29 cellular contexts compared by ENCODE assay signal in the genomic region with DNA sequence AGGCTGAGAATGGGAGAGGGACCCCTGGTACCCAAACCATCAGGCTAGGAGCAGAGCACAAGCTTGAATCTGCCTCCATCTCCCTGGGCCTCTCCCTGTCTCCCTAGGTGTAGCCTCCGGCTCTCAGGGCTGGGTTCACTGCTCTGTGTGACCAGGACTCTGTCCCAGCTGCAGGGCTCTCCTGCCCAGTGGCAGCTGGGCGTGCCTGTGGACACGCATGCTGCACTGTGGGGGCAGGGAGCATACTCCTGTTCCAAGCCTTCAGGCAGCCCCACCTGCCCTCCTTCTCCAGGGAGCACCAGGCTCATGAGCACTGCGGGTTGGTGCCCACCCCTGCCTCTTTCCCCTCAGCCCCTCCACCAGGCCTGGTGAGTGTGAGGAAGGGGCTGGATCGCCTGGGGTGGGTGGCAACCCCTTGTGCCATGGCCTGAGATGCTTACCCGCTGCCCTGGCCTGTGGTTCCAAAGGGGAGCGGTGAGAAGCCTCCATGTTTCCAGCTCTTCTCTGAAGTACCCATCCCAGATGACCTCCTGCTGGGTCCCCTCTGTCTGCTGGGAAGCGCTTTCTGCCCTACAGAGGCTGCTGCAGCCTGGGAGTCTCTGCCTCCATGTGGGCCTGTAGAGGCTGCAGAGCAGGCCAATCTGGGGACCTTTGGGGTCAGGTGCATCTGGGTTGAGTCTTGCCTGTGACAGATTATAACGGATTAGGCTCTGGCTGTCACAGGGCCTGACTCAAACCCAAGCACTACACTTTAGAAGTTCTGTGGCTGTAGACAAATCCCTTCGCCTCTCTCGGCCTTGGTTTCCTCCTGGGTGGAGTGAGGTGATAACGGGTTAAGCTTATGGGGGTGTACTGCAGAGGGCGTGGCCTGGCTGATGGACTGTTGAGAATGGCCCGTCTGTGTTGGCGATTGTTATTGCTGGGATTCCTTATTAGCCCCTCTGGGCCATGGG. TPM values are rescaled to one million over a fixed set of nuclear protein-coding genes. Genes with fewer than 3 reads are reported as not detected.
DNase-seq lines count a peak whose midpoint lies in the region; ATAC-seq, FAIRE-seq and TF ChIP-seq lines count a peak whose summit lies in the region.
"Had no signal": no experiment of that assay in that cellular context is flagged by ENCODE, and none has a peak within 500 bp of the region (broad histone marks: within the 10 kb centered on the region; RNA-seq: fewer than 3 reads in every experiment).

No MANE protein-coding gene starts in this region.

- TF ChIP-seq RAD21 in K562 (CRISPR knock-in tag; conservative IDR thresholded peaks at IDR 0.05 in 1 of 2, IDR thresholded peaks at IDR 0.05 in 1 of 2): no peak

- peaks cover 14 to 52% of the 10 kb centered on the region in 2 experiments for H3K27me3 ChIP-seq in K562 (ENCODE audit: control insufficient read depth in 2 of 2, insufficient read depth in 2 of 2, low read length in 2 of 2)
- no peaks in the 10 kb centered on the region for H3K27me3 ChIP-seq in thyroid gland
- H3K27me3 ChIP-seq: cardiac muscle cell, left lung, SJSA1 had no signal

- no TSS peak for BruUV-seq in K562 (replicated peaks; lab: Mats Ljungman, UMichigan)

- peak; percentile 63 for FAIRE-seq in K562 (lab: Jason Lieb, UNC)
- FAIRE-seq: endothelial cell of umbilical vein, GM12892 had no signal

- ATAC-seq in Right ventricle myocardium superior (ENCODE audit: poor library complexity): peak; percentile 19
- peak; percentile 8; the same call in 2 of the 3 replicates for ATAC-seq in K562
- no peak for ATAC-seq in HG02763 (IDR thresholded peaks at IDR 0.05; ENCODE audit: unreplicated experiment)
- no peak for ATAC-seq in HG03342 (IDR thresholded peaks at IDR 0.05; ENCODE audit: unreplicated experiment)
- ATAC-seq: activated T-cell treated with anti-CD3 and anti-CD28 coated beads, Interleukin-2, amount 50 U/mL, for 4 hours; stimulated activated naive CD8-positive, alpha-beta T cell treated with anti-CD3 and anti-CD28 coated beads, Interleukin-15, Interleukin-2, amounts not matched to agents 100 U/mL and 50 U/mL, for 24 hours had no signal

- no peak overlapping the region for H3K4me3 ChIP-seq in K562
- H3K4me3 ChIP-seq in thyroid gland (replicated peaks in 1 of 3): no peak overlapping the region
- H3K4me3 ChIP-seq: cardiac muscle cell, left lung, SJSA1, smooth muscle cell had no signal

- H3K9ac ChIP-seq in K562 (ENCODE audit: insufficient read depth in 1 of 2, low read depth in 2 of 2, low read length in 2 of 2): no peak overlapping the region

- TF ChIP-seq EP300 in K562 (IDR thresholded peaks at IDR 0.05; ENCODE audit: low read length): no peak

- TF ChIP-seq CTCF in K562 (IDR thresholded peaks at IDR 0.05 in 2 of 3, conservative IDR thresholded peaks at IDR 0.05 in 1 of 3; ENCODE audit: insufficient read depth in 2 of 3, low read depth in 1 of 3, low read length in 3 of 3) (no peak), thyroid gland (IDR thresholded peaks at IDR 0.05) (no peak)

- intact Hi-C loops in Right ventricle myocardium superior (cut with DNase I) (no loop called here), cardiac septum (cut with DNase I) (no loop called here), K562 (cut with micrococcal nuclease) (no loop called here), thyroid gland (cut with DNase I) (no loop called here)

- H4K20me1 ChIP-seq in K562 (replicated peaks; ENCODE audit: control insufficient read depth, insufficient read depth, low read length): peaks cover 7% of the 10 kb centered on the region

- TF ChIP-seq POLR2A in K562 (conservative IDR thresholded peaks at IDR 0.05) (no peak), thyroid gland (IDR thresholded peaks at IDR 0.05) (no peak)

- no peak overlapping the region for H3K4me2 ChIP-seq in K562 (ENCODE audit: insufficient read depth, low read length)

- in situ Hi-C loops in K562 (cut with MboI): no loop called here

- no peak overlapping the region for H2AFZ ChIP-seq in K562 (ENCODE audit: low read depth, low read length)

- H3K36me3 ChIP-seq in K562 (ENCODE audit: control insufficient read depth, insufficient read depth, low read length) (no peaks in the 10 kb centered on the region), thyroid gland (no peaks in the 10 kb centered on the region)
- H3K36me3 ChIP-seq: cardiac muscle cell, left lung, neutrophil, SJSA1 had no signal

- WGBS in K562 (ENCODE audit: insufficient coverage, low coverage, missing lambda C conversion rate): 40% methylated on average over 13 of the region's 15 CpGs
- WGBS in thyroid gland, 2 donors: 78 to 83% methylated on average over 11 to 15 of the region's 15 CpGs

- peak; percentile 27 for DNase-seq in Right ventricle myocardium superior
- no peak for DNase-seq in cardiac septum (ENCODE audit: low spot score)
- DNase-seq in K562 (ENCODE audit: extremely low read depth in 1 of 4, low spot score in 3 of 4): peak in 3 of 4 experiments; percentile 43 to 58 (median 56)
- peak; percentile 46 for DNase-seq in myocyte (ENCODE audit: low read depth)
- DNase-seq in thyroid gland: peak; percentile 63 to 69
- DNase-seq in activated T-cell treated with anti-CD3 and anti-CD28 coated beads, Interleukin-2, amount 50 U/mL, for 48 hours: no peak
- DNase-seq: activated CD8-positive, alpha-beta memory T cell treated with anti-CD3 and anti-CD28 coated beads for 24 hours; activated naive CD4-positive, alpha-beta T cell treated with anti-CD3 and anti-CD28 coated beads, Interleukin-2, amount 10 ng/mL, durations not matched to agents 7 days and 5 days; activated T-cell treated with anti-CD3 and anti-CD28 coated beads, Interleukin-2, amount 50 U/mL, for 4 hours; amygdala; CD4-positive, alpha-beta T cell; dermis blood vessel endothelial cell; DND-41; glutamatergic neuron; midbrain; NCI-H1436; NK-92 treated with Interleukin-12 subunit alpha and Interleukin-12 subunit beta, amount 100 ng/mL, for 24 hours; stimulated activated CD4-positive, alpha-beta T cell treated with anti-CD3 and anti-CD28 coated beads, Interleukin-2, amount 100 ng/mL, for 48 hours; stimulated activated naive CD8-positive, alpha-beta T cell treated with anti-CD3 and anti-CD28 coated beads, Interleukin-15, Interleukin-2, amounts not matched to agents 100 U/mL and 50 U/mL, for 24 hours; T-helper 1 cell had no signal

- CTCF ChIA-PET in K562 (lab: Yijun Ruan, JAX; ENCODE audit: low intra/inter-chr PET ratio): no interaction called here

- H3K27ac ChIP-seq in K562 (ENCODE audit: extremely low read depth, low read depth, low read length) (no peak overlapping the region), thyroid gland (no peak overlapping the region)
- H3K27ac ChIP-seq: cardiac muscle cell, left lung, neutrophil, SJSA1 had no signal

- no peaks in the 10 kb centered on the region for H3K79me2 ChIP-seq in K562 (ENCODE audit: control insufficient read depth, insufficient read depth, low read length)

- no peaks in the 10 kb centered on the region for H3K9me3 ChIP-seq in K562 (replicated peaks; ENCODE audit: control insufficient read depth, insufficient read depth, low read depth, low read length)
- no peaks in the 10 kb centered on the region for H3K9me3 ChIP-seq in thyroid gland
- H3K9me3 ChIP-seq: left lung, neutrophil, SJSA1 had no signal

- POLR2A ChIA-PET in K562 (lab: Yijun Ruan, JAX): interaction anchor here (0.6 to 0.7 kb wide), 2 partner anchors 15 to 1472 kb away, joined by 3 to 5 read pairs; no protein-coding TSS in a partner anchor

- H3K9me1 ChIP-seq in K562 (ENCODE audit: control insufficient read depth, insufficient read depth, low read length): no peaks in the 10 kb centered on the region

- H3K4me1 ChIP-seq in K562 (replicated peaks in 1 of 2; ENCODE audit: control insufficient read depth in 2 of 2, insufficient read depth in 2 of 2, low read length in 2 of 2) (peaks cover 17 to 43% of the 10 kb centered on the region in 2 experiments; a peak in 4 of 5 replicates), thyroid gland (peaks cover 9 to 16% of the 10 kb centered on the region in 2 donors)
- H3K4me1 ChIP-seq: left lung, SJSA1 had no signal

RNA-seq across cellular contexts. Expression of a gene that starts 43.7 kb away (rescaled TPM):
- total RNA-seq in Right ventricle myocardium superior (20.0 TPM), cardiac septum (9.2 TPM), K562 (2014; rRNA removed) (not detected in 2 replicates), K562 (2014; rRNA removed; fragmentation: Illumina TruSeq; extraction: Trizol) (not detected in 2 replicates), K562 (2015; rRNA removed; fragmentation: Illumina TruSeq; extraction: Trizol) (not detected in 2 replicates), K562 (2021) (0.09 TPM in 1 of 2 replicates, not detected in the other), myocyte (0.24 TPM in 1 of 2 replicates, not detected in the other), thyroid gland (10 to 100 TPM in 3 of 4 donors, 1 to 10 TPM in 1; 7.3 to 31.5 (median 10.7) TPM)
- 0.28 and 0.58 TPM in 2 replicates for total RNA-seq in K562 (2011; cell fraction: chromatin; rRNA removed; ENCODE audit: low replicate concordance)
- 0.33 and 1.1 TPM in 2 replicates for total RNA-seq in K562 (2011; cell fraction: nucleolus; rRNA removed)
- total RNA-seq in K562 (2011; cell fraction: nucleoplasm; rRNA removed): 0.37 and 0.53 TPM in 2 replicates
- polyA plus RNA-seq in K562 (2011; rRNA removed) (0.20 and 0.51 TPM in 2 replicates), K562 (2014; fragmentation: Illumina TruSeq; extraction: Trizol) (0.12 TPM in 1 of 2 replicates, not detected in the other), K562 (2014; fragmentation: Nextera tagmentation; extraction: Ambion mirVana) (under 1 TPM in 1 of 2 experiments, not detected in 1; 0.03 TPM), K562 (2014; rRNA removed) (0.05 TPM in 1 of 2 replicates, not detected in the other)
- polyA plus RNA-seq in K562 (2011; cell fraction: cytosol; rRNA removed): 0.69 and 1.4 TPM in 2 replicates
- 0.37 and 0.65 TPM in 2 replicates for polyA plus RNA-seq in K562 (2011; cell fraction: nucleus; rRNA removed)
- 0.22 and 0.37 TPM in 2 replicates for polyA plus RNA-seq in K562 (2012)
- 0.28 TPM in 1 of 2 replicates, not detected in the other for polyA minus RNA-seq in K562 (2011; rRNA and poly(A)+ RNA removed)
- polyA minus RNA-seq in K562 (2011; cell fraction: cytosol; rRNA and poly(A)+ RNA removed): 1.8 TPM in 1 of 2 replicates, not detected in the other
- 0.56 TPM in 1 of 2 replicates, not detected in the other for polyA minus RNA-seq in K562 (2011; cell fraction: nucleus; rRNA and poly(A)+ RNA removed)
- 0.24 TPM for polyA plus RNA-seq in myocyte (2012)
- total RNA-seq: dermis blood vessel endothelial cell, endothelial cell of umbilical vein, SJSA1 had no signal
- polyA plus RNA-seq: endothelial cell of umbilical vein had no signal

Comparison
In these comparisons a context has a peak if more than half of its experiments do, and no peak if none do; other contexts are left out.
1. DNase-seq: peak in Right ventricle myocardium superior (single experiment), K562 (3 of 4), myocyte (single experiment) and thyroid gland (2 of 2); none in cardiac septum (single experiment) and activated T-cell treated with anti-CD3 and anti-CD28 coated beads, Interleukin-2, amount 50 U/mL, for 48 hours (0 of 2).
2. ATAC-seq: peak in Right ventricle myocardium superior (single experiment) and K562 (single experiment); none in HG02763 (single experiment) and HG03342 (single experiment).